Comparison of ENCODE assay signal across 9 cellular contexts in the genomic region with DNA sequence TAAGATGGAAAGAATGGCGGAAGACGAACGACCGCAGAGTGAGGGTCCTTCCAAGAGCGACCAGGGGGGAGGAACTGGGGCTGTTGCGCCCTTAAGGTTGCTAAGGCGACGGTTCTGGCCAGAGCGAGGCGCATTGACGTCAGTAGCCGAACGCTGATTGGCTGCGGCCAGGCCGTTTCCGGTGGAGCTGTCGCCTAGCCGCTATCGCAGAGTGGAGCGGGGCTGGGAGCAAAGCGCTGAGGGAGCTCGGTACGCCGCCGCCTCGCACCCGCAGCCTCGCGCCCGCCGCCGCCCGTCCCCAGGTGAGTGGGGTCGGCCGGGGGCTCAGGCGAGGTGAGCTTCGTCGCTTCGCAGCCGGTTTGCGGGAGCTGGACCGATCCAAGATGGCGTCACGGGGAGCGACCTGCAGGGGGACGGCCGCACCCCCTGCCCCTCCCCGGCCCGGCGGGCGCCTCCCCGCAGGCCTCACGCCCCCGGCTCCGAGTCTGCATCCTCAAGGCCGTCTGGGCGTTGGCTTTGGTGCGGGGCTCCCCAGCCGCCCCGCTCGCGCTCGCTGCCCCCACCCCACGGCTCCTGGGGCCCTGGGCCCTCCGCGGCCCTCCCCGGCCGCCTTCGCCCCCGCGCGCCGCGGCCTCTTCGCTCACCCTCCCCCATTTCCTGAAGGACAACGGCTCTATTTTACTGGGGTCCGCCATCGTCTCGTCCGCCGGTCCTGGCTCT. TPM values are rescaled to one million over a fixed set of nuclear protein-coding genes. Genes with fewer than 3 reads are reported as not detected.
DNase-seq lines count a peak whose midpoint lies in the region; ATAC-seq, FAIRE-seq and TF ChIP-seq lines count a peak whose summit lies in the region.
"Had no signal": no experiment of that assay in that cellular context is flagged by ENCODE, and none has a peak within 500 bp of the region (broad histone marks: within the 10 kb centered on the region; RNA-seq: fewer than 3 reads in every experiment).

A gene (plus strand): TSS at position 184 of the 720 bp plus-strand sequence. CDS start 2,970 bp downstream, outside the sequence.

- peak; percentile 93 to 95 for DNase-seq in AML-193 (lab: John Stamatoyannopoulos, UW)
- DNase-seq in NCI-H460 (ENCODE audit: extremely low read depth, low read depth), result peak; percentile 91
- peak; percentile 88 for DNase-seq in activated CD4-positive, CD25-positive, alpha-beta regulatory T cell treated with anti-CD3 and anti-CD28 coated beads, Interleukin-2, amount 50 U/mL, for 72 hours
- DNase-seq in cerebellar cortex (ENCODE audit: low spot score), result peak; percentile 97
- DNase-seq in stimulated activated CD4-positive, alpha-beta T cell treated with anti-CD3 and anti-CD28 coated beads, Interleukin-12 subunit alpha, Interleukin-12 subunit beta, amount 100 ng/mL, for 24 hours (ENCODE audit: low read depth in 2 of 2), result peak; percentile 80 to 85

- FAIRE-seq in islet of Langerhans (lab: Jason Lieb, UNC), result peak; percentile 84
- FAIRE-seq: colon had no signal

- peak; percentile 88 for TF ChIP-seq POLR2A in GM19193 (IDR thresholded peaks at IDR 0.05; ENCODE audit: extremely low read depth, insufficient read depth, insufficient read length)

- peak; percentile 91 for ATAC-seq in HG03432 (IDR thresholded peaks at IDR 0.05; ENCODE audit: unreplicated experiment)

RNA-seq across cellular contexts. Expression of the gene that starts here (rescaled TPM):
- total RNA-seq in NCI-H460 (2014; rRNA removed; shearing (Covaris generic)), result 397 and 413 TPM in 2 replicates
- polyA plus RNA-seq in NCI-H460 (2014; cell fraction: nucleus; rRNA removed), result 273 and 471 TPM in 2 replicates

Comparison
In these comparisons a context has a peak if more than half of its experiments do, and no peak if none do; other contexts are left out.
1. Peak in every context shown above with its lines: DNase-seq and ATAC-seq.